15 cellular contexts compared by ENCODE assay signal in genomic region chr1:181181792-181182585, GRCh38.
"Had no signal": no experiment of that assay in that cellular context is flagged by ENCODE, and none has a peak within 500 bp of the region (broad histone marks: within the 10 kb centered on the region; RNA-seq: fewer than 3 reads in every experiment).

No MANE protein-coding gene starts in this region.

- H3K4me3 Mint-ChIP-seq: activated CD4-positive, alpha-beta memory T cell treated with anti-CD3 and anti-CD28 coated beads, Interleukin-2, amount 10 ng/mL, durations not matched to agents 7 days and 5 days; stimulated activated naive CD8-positive, alpha-beta T cell treated with anti-CD3 and anti-CD28 coated beads, Interleukin-15, Interleukin-2, amounts not matched to agents 100 ng/mL and 50 ng/mL, for 24 hours; T-helper 1 cell treated with Interleukin-12 subunit alpha and Interleukin-12 subunit beta and Interleukin-4 antibody, amounts not matched to agents 30 μg/mL and 1 μg/mL, for 36 hours had no signal

- H3K36me3 ChIP-seq: ovary, right lobe of liver, WERI-Rb-1 had no signal

- H3K4me3 ChIP-seq: lung, ovary, right lobe of liver had no signal

- H3K9me3 ChIP-seq: ovary, right lobe of liver had no signal

- H3K27ac ChIP-seq: epithelial cell of prostate, ovary, right lobe of liver, WERI-Rb-1 had no signal

- DNase-seq: activated CD4-positive, alpha-beta memory T cell treated with anti-CD3 and anti-CD28 coated beads, Interleukin-2, amount 10 ng/mL, durations not matched to agents 7 days and 5 days; activated CD4-positive, alpha-beta T cell treated with anti-CD3 and anti-CD28 coated beads for 4 hours; activated naive CD4-positive, alpha-beta T cell; anterior cingulate cortex; effector memory CD4-positive, alpha-beta T cell; foreskin melanocyte; left colon; midbrain; right lobe of liver; WERI-Rb-1 had no signal

- ATAC-seq: left colon, right lobe of liver had no signal

- H3K9me3 Mint-ChIP-seq: activated CD4-positive, alpha-beta memory T cell treated with anti-CD3 and anti-CD28 coated beads, Interleukin-2, amount 10 ng/mL, durations not matched to agents 7 days and 5 days; stimulated activated naive CD8-positive, alpha-beta T cell treated with anti-CD3 and anti-CD28 coated beads, Interleukin-15, Interleukin-2, amounts not matched to agents 100 ng/mL and 50 ng/mL, for 24 hours; T-helper 1 cell treated with Interleukin-12 subunit alpha and Interleukin-12 subunit beta and Interleukin-4 antibody, amounts not matched to agents 30 μg/mL and 1 μg/mL, for 36 hours had no signal

- H3K4me1 ChIP-seq: right lobe of liver had no signal

- H3K27ac Mint-ChIP-seq: activated CD4-positive, alpha-beta memory T cell treated with anti-CD3 and anti-CD28 coated beads, Interleukin-2, amount 10 ng/mL, durations not matched to agents 7 days and 5 days; stimulated activated naive CD8-positive, alpha-beta T cell treated with anti-CD3 and anti-CD28 coated beads, Interleukin-15, Interleukin-2, amounts not matched to agents 100 ng/mL and 50 ng/mL, for 24 hours; T-helper 1 cell treated with Interleukin-12 subunit alpha and Interleukin-12 subunit beta and Interleukin-4 antibody, amounts not matched to agents 30 μg/mL and 1 μg/mL, for 36 hours had no signal

- H3K27me3 ChIP-seq: ovary, right lobe of liver had no signal
